Comparison of ENCODE assay signal across 8 cellular contexts in the genomic region with DNA sequence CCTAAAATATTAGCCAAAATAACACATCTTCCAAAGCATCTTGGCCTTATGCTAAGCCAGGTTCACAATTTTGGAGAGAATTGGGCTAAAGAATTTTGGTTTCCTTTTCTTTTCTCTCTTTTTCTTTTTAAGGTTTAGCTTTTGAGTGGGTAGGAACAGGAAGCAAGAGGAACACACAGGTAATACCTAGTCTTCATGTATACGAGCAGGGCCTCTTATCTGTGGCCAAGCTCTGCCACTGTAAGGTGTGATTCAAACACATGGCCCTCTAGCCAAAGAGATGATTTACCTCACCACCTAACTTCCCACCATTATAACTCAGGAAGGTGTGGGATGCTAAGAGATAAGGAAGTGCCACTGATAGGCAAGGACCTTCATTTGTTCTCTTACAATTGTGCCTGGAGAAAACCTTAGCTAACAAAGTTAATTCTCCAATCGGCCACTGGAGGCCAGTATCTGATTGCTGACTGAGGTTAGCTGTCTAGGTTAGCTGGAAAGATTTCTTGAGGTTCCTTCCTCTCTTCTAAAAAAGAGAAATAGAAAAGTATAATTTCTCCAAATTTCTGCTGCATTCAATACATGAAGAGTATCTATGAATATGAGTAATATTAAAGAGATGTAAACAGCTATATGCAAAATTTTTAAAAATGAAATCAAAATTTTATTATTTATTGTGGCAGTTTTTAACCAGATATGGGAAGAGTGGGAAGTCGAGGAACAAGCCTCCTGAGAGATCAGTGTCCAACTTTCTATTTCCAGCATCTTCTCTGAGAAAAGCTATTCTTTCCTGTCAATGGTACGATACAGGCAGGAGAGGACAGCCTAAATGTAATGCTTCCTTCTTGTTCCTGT. TPM values are rescaled to one million over a fixed set of nuclear protein-coding genes. Genes with fewer than 3 reads are reported as not detected.
DNase-seq lines count a peak whose midpoint lies in the region; ATAC-seq and TF ChIP-seq lines count a peak whose summit lies in the region.

No MANE protein-coding gene starts in this region.

- no peak overlapping the region for H3K4me3 ChIP-seq in OCI-LY1 (ENCODE audit: low read depth, low read length, poor library complexity, severe bottlenecking)
- H3K4me3 ChIP-seq in vagina = no peak overlapping the region

- TF ChIP-seq POLR2A in vagina (IDR thresholded peaks at IDR 0.05) = no peak

- H3K36me3 ChIP-seq in OCI-LY1 (ENCODE audit: insufficient read depth, low read length) (no peaks in the 10 kb centered on the region), vagina (no peaks in the 10 kb centered on the region)

- DNase-seq in DMS153 (lab: John Stamatoyannopoulos, UW) (peak; percentile 22), fibroblast of peridontal ligament (ENCODE audit: extremely low read depth) (peak; percentile 77), non-pigmented ciliary epithelial cell (ENCODE audit: low read depth) (peak; percentile 17), vagina (ENCODE audit: extremely low spot score in 2 of 2) (no peak)
- DNase-seq in activated T-cell treated with anti-CD3 and anti-CD28 coated beads, Interleukin-2, amount 50 U/mL, for 1 hour = peak; percentile 23

- H3K79me2 ChIP-seq in OCI-LY1 (ENCODE audit: insufficient read depth, low read length) = no peaks in the 10 kb centered on the region

- peaks cover 5% of the 10 kb centered on the region for H3K4me1 ChIP-seq in OCI-LY1 (ENCODE audit: insufficient read depth, low read length, severe bottlenecking)
- no peaks in the 10 kb centered on the region for H3K4me1 ChIP-seq in vagina

- ATAC-seq in GM19467 (IDR thresholded peaks at IDR 0.05; ENCODE audit: unreplicated experiment) (peak; percentile 90), HG03520 (IDR thresholded peaks at IDR 0.05; ENCODE audit: unreplicated experiment) (peak; percentile 92)

- H3F3A ChIP-seq in OCI-LY1 (ENCODE audit: insufficient read depth, low read length) = no peaks in the 10 kb centered on the region

- H3K4me2 ChIP-seq in OCI-LY1 (ENCODE audit: low read length) = no peak overlapping the region

- intact Hi-C loops in vagina (cut with DNase I) = no loop called here

- no peak overlapping the region for H2AFZ ChIP-seq in OCI-LY1 (ENCODE audit: low read length)

- H3K27ac ChIP-seq in OCI-LY1 (ENCODE audit: low read depth, low read length, poor library complexity, severe bottlenecking) (no peak overlapping the region), vagina (no peak overlapping the region)

- TF ChIP-seq CTCF in OCI-LY1 (IDR thresholded peaks at IDR 0.05; ENCODE audit: low read length) (peak; percentile 74), vagina (IDR thresholded peaks at IDR 0.05) (peak; percentile 30 to 72 (median 65))

- H3K27me3 ChIP-seq in OCI-LY1 (ENCODE audit: insufficient read depth, low read length) (no peaks in the 10 kb centered on the region), vagina (no peaks in the 10 kb centered on the region)

- no peaks in the 10 kb centered on the region for H4K20me1 ChIP-seq in OCI-LY1 (ENCODE audit: insufficient read depth, low read length)

- H3K9me3 ChIP-seq in OCI-LY1 (ENCODE audit: low read length) (no peaks in the 10 kb centered on the region), vagina (no peaks in the 10 kb centered on the region)

- H3K9me2 ChIP-seq in OCI-LY1 (ENCODE audit: low read depth, low read length) = no peaks in the 10 kb centered on the region

- H3K9ac ChIP-seq in OCI-LY1 (ENCODE audit: low read length) = no peak overlapping the region

RNA-seq across cellular contexts. Expression of gene BBS7, which starts 30.1 kb away (rescaled TPM):
- 19.2 TPM for total RNA-seq in vagina

RNA-seq across cellular contexts. Expression of gene TRPC3, which starts 51.5 kb away (rescaled TPM):
- total RNA-seq in vagina = 0.98 TPM

Comparison
In these comparisons a context has a peak if more than half of its experiments do, and no peak if none do; other contexts are left out.
1. DNase-seq: peak in DMS153 (single experiment), activated T-cell treated with anti-CD3 and anti-CD28 coated beads, Interleukin-2, amount 50 U/mL, for 1 hour (single experiment), fibroblast of peridontal ligament (single experiment) and non-pigmented ciliary epithelial cell (single experiment); none in vagina (0 of 2).